In genomic region chr1:74753104-74753503, GRCh38 we compare ENCODE assay signal across 12 cellular contexts.
"Had no signal": no experiment of that assay in that cellular context is flagged by ENCODE, and none has a peak within 500 bp of the region (broad histone marks: within the 10 kb centered on the region; RNA-seq: fewer than 3 reads in every experiment).

No MANE protein-coding gene starts in this region.

- H3K27ac Mint-ChIP-seq: naive thymus-derived CD8-positive, alpha-beta T cell had no signal

- H3K27me3 ChIP-seq: gastrocnemius medialis, right atrium auricular region, sigmoid colon had no signal

- H3K27ac ChIP-seq: gastrocnemius medialis, right atrium auricular region, sigmoid colon, skin epidermis had no signal

- DNase-seq: effector memory CD4-positive, alpha-beta T cell; gastrocnemius medialis; glutamatergic neuron; kidney glomerular epithelial cell; mucosa of descending colon; naive thymus-derived CD8-positive, alpha-beta T cell; sigmoid colon; stimulated activated CD4-positive, alpha-beta T cell treated with anti-CD3 and anti-CD28 coated beads, Interleukin-2, amount 100 ng/mL, for 24 hours; stimulated activated naive CD4-positive, alpha-beta T cell treated with Interleukin-2 at 50 U/mL for 16 hours had no signal

- H3K4me3 ChIP-seq: gastrocnemius medialis, mucosa of descending colon, right atrium auricular region, sigmoid colon, skin epidermis had no signal

- H3K4me3 Mint-ChIP-seq: naive thymus-derived CD8-positive, alpha-beta T cell had no signal

- H3K4me1 ChIP-seq: gastrocnemius medialis, right atrium auricular region, sigmoid colon had no signal

- ATAC-seq: esophagus mucosa; gastrocnemius medialis; mucosa of descending colon; naive thymus-derived CD8-positive, alpha-beta T cell had no signal

- H3K27me3 Mint-ChIP-seq: naive thymus-derived CD8-positive, alpha-beta T cell had no signal

- H3K9me3 ChIP-seq: gastrocnemius medialis, mucosa of descending colon, right atrium auricular region, sigmoid colon had no signal
